Comparison of ENCODE assay signal across 22 cellular contexts in genomic region chr3:11826628-11827265, GRCh38. TPM values are rescaled to one million over a fixed set of nuclear protein-coding genes. Genes with fewer than 3 reads are reported as not detected.
DNase-seq lines count a peak whose midpoint lies in the region; TF ChIP-seq lines count a peak whose summit lies in the region.
"Had no signal": no experiment of that assay in that cellular context is flagged by ENCODE, and none has a peak within 500 bp of the region (broad histone marks: within the 10 kb centered on the region; RNA-seq: fewer than 3 reads in every experiment).

No MANE protein-coding gene starts in this region.

- no peak overlapping the region for H2BK120ac ChIP-seq in trophoblast cell (ENCODE audit: insufficient read depth, low read length, poor library complexity)

- no peak overlapping the region for H3K4ac ChIP-seq in trophoblast cell (ENCODE audit: low read depth, low read length)

- H3K4me2 ChIP-seq in fibroblast of lung (ENCODE audit: extremely low read depth, insufficient read depth, low read length): no peak overlapping the region
- no peak overlapping the region for H3K4me2 ChIP-seq in trophoblast cell (ENCODE audit: low read length)
- H3K4me2 ChIP-seq: PC-9 had no signal

- H3K27ac ChIP-seq in fibroblast of lung (ENCODE audit: insufficient read depth, low read length) (no peak overlapping the region), trophoblast cell (ENCODE audit: low read depth, low read length) (no peak overlapping the region), prostate gland (no peak overlapping the region)
- H3K27ac ChIP-seq: cardiac muscle cell, PC-9 had no signal

- H3K27ac Mint-ChIP-seq in activated T-cell treated with anti-CD3 and anti-CD28 coated beads, Interleukin-2, amount 50 U/mL, for 24 hours: peak overlapping the region; percentile 63
- H3K27ac Mint-ChIP-seq: IgD-negative memory B cell had no signal

- H3K27me3 ChIP-seq in fibroblast of lung (ENCODE audit: control insufficient read depth, insufficient read depth, low read length) (no peaks in the 10 kb centered on the region), trophoblast cell (ENCODE audit: insufficient read depth, low read length) (no peaks in the 10 kb centered on the region), prostate gland (replicated peaks; ENCODE audit: insufficient read depth) (no peaks in the 10 kb centered on the region)
- H3K27me3 ChIP-seq: cardiac muscle cell had no signal

- H4K8ac ChIP-seq in trophoblast cell (ENCODE audit: low read depth, low read length): no peak overlapping the region

- H4K12ac ChIP-seq in trophoblast cell (ENCODE audit: low read depth, low read length): no peak overlapping the region

- H3K36me3 ChIP-seq in fibroblast of lung (ENCODE audit: control insufficient read depth, insufficient read depth, low read length): peaks cover 6% of the 10 kb centered on the region
- peaks cover 15 to 22% of the 10 kb centered on the region in 2 experiments for H3K36me3 ChIP-seq in trophoblast cell (ENCODE audit: control insufficient read depth in 1 of 2, insufficient read depth in 2 of 2, low read length in 2 of 2)
- peaks cover 0 to 3% of the 10 kb centered on the region in 2 donors for H3K36me3 ChIP-seq in prostate gland

- peaks cover 97% of the 10 kb centered on the region for H3K36me3 Mint-ChIP-seq in activated T-cell treated with anti-CD3 and anti-CD28 coated beads, Interleukin-2, amount 50 U/mL, for 24 hours (ENCODE audit: low read depth)

- no peak overlapping the region for H3K23ac ChIP-seq in trophoblast cell (ENCODE audit: low read length)

- H3K9me3 Mint-ChIP-seq in activated T-cell treated with anti-CD3 and anti-CD28 coated beads, Interleukin-2, amount 50 U/mL, for 24 hours: no peaks in the 10 kb centered on the region
- H3K9me3 Mint-ChIP-seq: activated naive CD4-positive, alpha-beta T cell treated with anti-CD3 and anti-CD28 coated beads, Interleukin-2, amount 50 U/mL, for 72 hours; IgD-negative memory B cell had no signal

- TF ChIP-seq POLR2A in prostate gland (IDR thresholded peaks at IDR 0.05): no peak

- no peak for TF ChIP-seq CTCF in fibroblast of lung (conservative IDR thresholded peaks at IDR 0.05 in 1 of 2, IDR thresholded peaks at IDR 0.05 in 1 of 2; ENCODE audit: low read depth in 1 of 2, low read length in 2 of 2)
- no peak for TF ChIP-seq CTCF in prostate gland (IDR thresholded peaks at IDR 0.05)

- H3K79me1 ChIP-seq in trophoblast cell (ENCODE audit: low read length): no peaks in the 10 kb centered on the region

- no peaks in the 10 kb centered on the region for H3K79me2 ChIP-seq in fibroblast of lung (ENCODE audit: control insufficient read depth, insufficient read depth, low read length)
- H3K79me2 ChIP-seq in trophoblast cell (ENCODE audit: control insufficient read depth, insufficient read depth, low read length, poor library complexity): no peaks in the 10 kb centered on the region

- H4K20me1 ChIP-seq in fibroblast of lung (ENCODE audit: control insufficient read depth, extremely low read depth, insufficient read depth, low read length): no peaks in the 10 kb centered on the region

- H2BK12ac ChIP-seq in trophoblast cell (ENCODE audit: low read length): no peak overlapping the region

- DNase-seq in activated T-cell treated with anti-CD3 and anti-CD28 coated beads, Interleukin-2, amount 50 U/mL, for 24 hours: no peak
- no peak for DNase-seq in activated T-cell treated with anti-CD3 and anti-CD28 coated beads, Interleukin-2, amount 50 U/mL, for 48 hours
- DNase-seq in M059J (ENCODE audit: low read depth) (peak; percentile 5), fibroblast of lung (ENCODE audit: low read depth in 2 of 2) (peak; percentile 15 to 65), trophoblast cell (peak; percentile 8 to 79), prostate gland (ENCODE audit: low spot score) (no peak), NCI-H1105 (lab: John Stamatoyannopoulos, UW) (no peak), NCI-H2081 treated with DMSO at 0.1 percent for 48 hours (lab: John Stamatoyannopoulos, UW) (no peak)
- DNase-seq: activated CD4-positive, CD25-positive, alpha-beta regulatory T cell treated with anti-CD3 and anti-CD28 coated beads, Interleukin-2, amount 50 U/mL, for 72 hours; activated T-cell treated with anti-CD3 and anti-CD28 coated beads for 4 hours; GOT3; hypothalamus; left colon; NCI-H1048; NCI-H2171; NCI-H774; occipital lobe; PC-9; stimulated activated CD4-positive, alpha-beta T cell treated with anti-CD3 and anti-CD28 coated beads, Interleukin-4, amount 100 ng/mL, for 24 hours had no signal

- intact Hi-C loops in prostate gland (cut with DNase I): no loop called here

- H2BK5ac ChIP-seq in trophoblast cell (ENCODE audit: low read depth, low read length, poor library complexity): no peak overlapping the region

- H3K4me3 Mint-ChIP-seq in activated T-cell treated with anti-CD3 and anti-CD28 coated beads, Interleukin-2, amount 50 U/mL, for 24 hours: no peak overlapping the region
- H3K4me3 Mint-ChIP-seq: IgD-negative memory B cell had no signal

- no peak overlapping the region for H3K14ac ChIP-seq in trophoblast cell (ENCODE audit: low read length)

- H3K9ac ChIP-seq in fibroblast of lung (ENCODE audit: insufficient read depth, low read length): no peak overlapping the region
- no peak overlapping the region for H3K9ac ChIP-seq in trophoblast cell (ENCODE audit: low read length)

- H3K4me1 Mint-ChIP-seq in activated T-cell treated with anti-CD3 and anti-CD28 coated beads, Interleukin-2, amount 50 U/mL, for 24 hours (ENCODE audit: low read depth): peaks cover 14% of the 10 kb centered on the region
- H3K4me1 Mint-ChIP-seq: IgD-negative memory B cell had no signal

- H3K4me3 ChIP-seq in fibroblast of lung (replicated peaks in 1 of 4; ENCODE audit: control extremely low read depth in 1 of 4, insufficient read depth in 1 of 4, low read depth in 3 of 4, low read length in 4 of 4) (no peak overlapping the region), trophoblast cell (ENCODE audit: low read depth, low read length) (no peak overlapping the region), prostate gland (no peak overlapping the region)
- H3K4me3 ChIP-seq: cardiac muscle cell, PC-9 had no signal

- H4K91ac ChIP-seq in trophoblast cell (ENCODE audit: low read depth, low read length): no peak overlapping the region

- WGBS in trophoblast cell (ENCODE audit: extremely low coverage, insufficient coverage, insufficient read length): no CpG with 5 or more reads among the region's 1 CpG
- WGBS in prostate gland: 69% methylated on average over 1 of the region's 1 CpG

- H3K4me1 ChIP-seq in fibroblast of lung (ENCODE audit: control insufficient read depth, extremely low read depth, insufficient read depth, low read length): no peaks in the 10 kb centered on the region
- H3K4me1 ChIP-seq in trophoblast cell (ENCODE audit: control insufficient read depth in 1 of 2, insufficient read depth in 2 of 2, low read length in 2 of 2): no peaks in the 10 kb centered on the region
- H3K4me1 ChIP-seq in prostate gland (replicated peaks): no peaks in the 10 kb centered on the region

- H2AFZ ChIP-seq in fibroblast of lung (ENCODE audit: low read length): no peak overlapping the region
- no peak overlapping the region for H2AFZ ChIP-seq in trophoblast cell (ENCODE audit: insufficient read depth, low read length, poor library complexity)
- H2AFZ ChIP-seq: PC-9 had no signal

- H3K27me3 Mint-ChIP-seq in activated T-cell treated with anti-CD3 and anti-CD28 coated beads, Interleukin-2, amount 50 U/mL, for 24 hours: no peaks in the 10 kb centered on the region
- H3K27me3 Mint-ChIP-seq: IgD-negative memory B cell had no signal

- no peak overlapping the region for H3K18ac ChIP-seq in trophoblast cell (ENCODE audit: low read length)

- H2AK5ac ChIP-seq in trophoblast cell (ENCODE audit: low read length): no peak overlapping the region

- no peaks in the 10 kb centered on the region for H3K9me3 ChIP-seq in fibroblast of lung (ENCODE audit: control insufficient read depth, insufficient read depth, low read depth, low read length)
- H3K9me3 ChIP-seq in trophoblast cell (ENCODE audit: insufficient read depth, low read depth, low read length): no peaks in the 10 kb centered on the region
- H3K9me3 ChIP-seq in prostate gland: no peaks in the 10 kb centered on the region

RNA-seq across cellular contexts. Expression of gene TAMM41, which starts 19.9 kb away (rescaled TPM):
- 6.5 and 8.2 TPM in 2 replicates for total RNA-seq in M059J (2014; rRNA removed; shearing (Covaris generic))
- 4.6 and 5.6 TPM in 2 replicates for total RNA-seq in fibroblast of lung
- 9.0 and 11.2 TPM in 2 replicates for polyA plus RNA-seq in fibroblast of lung
- 8.9 and 11.7 TPM in 2 replicates for polyA plus RNA-seq in fibroblast of lung (2012)
- 1.6 and 5.6 TPM in 2 replicates for polyA minus RNA-seq in fibroblast of lung (ENCODE audit: low replicate concordance)
- polyA plus RNA-seq in trophoblast cell (2013): 16.3 and 16.4 TPM in 2 replicates
- 10 to 100 TPM; 11.2 to 18.8 TPM for total RNA-seq in prostate gland

Comparison
In these comparisons a context has a peak if more than half of its experiments do, and no peak if none do; other contexts are left out.
1. DNase-seq: peak in M059J (single experiment), fibroblast of lung (2 of 2) and trophoblast cell (2 of 2); none in activated T-cell treated with anti-CD3 and anti-CD28 coated beads, Interleukin-2, amount 50 U/mL, for 24 hours (single experiment), activated T-cell treated with anti-CD3 and anti-CD28 coated beads, Interleukin-2, amount 50 U/mL, for 48 hours (0 of 2), prostate gland (single experiment), NCI-H1105 (single experiment) and NCI-H2081 treated with DMSO at 0.1 percent for 48 hours (single experiment).